ENCODE assay signal across 31 cellular contexts in genomic region chr7:130178251-130178650, GRCh38. TPM values are rescaled to one million over a fixed set of nuclear protein-coding genes. Genes with fewer than 3 reads are reported as not detected.
"Had no signal": no experiment of that assay in that cellular context is flagged by ENCODE, and none has a peak within 500 bp of the region (broad histone marks: within the 10 kb centered on the region; RNA-seq: fewer than 3 reads in every experiment).

No MANE protein-coding gene starts in this region.

- H3K9me3 ChIP-seq: colonic mucosa, esophagus squamous epithelium, gastrocnemius medialis, heart right ventricle, left ventricle myocardium inferior, lower lobe of right lung, mucosa of descending colon had no signal

- H3K4me3 Mint-ChIP-seq: dendritic cell treated with granulocyte-macrophage colony-stimulating factor and Interleukin-4, amounts not matched to agents 40 ng/mL and 50 ng/mL, for 4 days; effector memory CD8-positive, alpha-beta T cell; endodermal cell; mesothelial cell of epicardium had no signal

- H3K9me3 Mint-ChIP-seq: dendritic cell treated with granulocyte-macrophage colony-stimulating factor and Interleukin-4, amounts not matched to agents 40 ng/mL and 50 ng/mL, for 4 days; effector memory CD8-positive, alpha-beta T cell; endodermal cell; mesothelial cell of epicardium had no signal

- H3K27me3 Mint-ChIP-seq: dendritic cell treated with granulocyte-macrophage colony-stimulating factor and Interleukin-4, amounts not matched to agents 40 ng/mL and 50 ng/mL, for 4 days; effector memory CD8-positive, alpha-beta T cell had no signal

- H3K27ac Mint-ChIP-seq: dendritic cell treated with granulocyte-macrophage colony-stimulating factor and Interleukin-4, amounts not matched to agents 40 ng/mL and 50 ng/mL, for 4 days; endodermal cell had no signal

- H3K27me3 ChIP-seq: colonic mucosa, esophagus squamous epithelium, gastrocnemius medialis, heart right ventricle had no signal

- H3K4me1 Mint-ChIP-seq: endodermal cell had no signal

- FAIRE-seq: endometrium, islet of Langerhans, keratinocyte had no signal

- DNase-seq: colonic mucosa; cortex of kidney; effector CD8-positive, alpha-beta T cell; effector memory CD8-positive, alpha-beta T cell; endodermal cell; erythroblast; esophagus squamous epithelium; foreskin fibroblast; foreskin melanocyte; gastrocnemius medialis; glutamatergic neuron; heart right ventricle; hippocampal formation; left cardiac atrium; left ventricle myocardium inferior; lower lobe of right lung; mesenchymal stem cell; mucosa of descending colon had no signal

- ATAC-seq: effector memory CD8-positive, alpha-beta T cell; esophagus mucosa; gastrocnemius medialis; heart right ventricle; left cardiac atrium; lower lobe of right lung; mucosa of descending colon had no signal

- H3K4me3 ChIP-seq: colonic mucosa, esophagus squamous epithelium, gastrocnemius medialis, heart right ventricle, left ventricle myocardium inferior, lower lobe of right lung, mucosa of descending colon had no signal

- H3K27ac ChIP-seq: colonic mucosa, epithelial cell of prostate, esophagus squamous epithelium, gastrocnemius medialis, heart right ventricle, left ventricle myocardium inferior, lower lobe of right lung had no signal

- H3K4me1 ChIP-seq: colonic mucosa, esophagus squamous epithelium, gastrocnemius medialis, heart right ventricle, left ventricle myocardium inferior, lower lobe of right lung had no signal

RNA-seq across cellular contexts. Expression of gene SSMEM1, which starts 29.4 kb away (rescaled TPM):
- total RNA-seq: colonic mucosa, dermis microvascular lymphatic vessel endothelial cell, endodermal cell, esophagus mucosa, esophagus squamous epithelium, gastrocnemius medialis, glomerular endothelial cell, heart right ventricle, kidney epithelial cell, left cardiac atrium, left ventricle myocardium inferior, lower leg skin, lower lobe of right lung, lung microvascular endothelial cell, mesothelial cell of epicardium, mucosa of descending colon, myocyte had no signal
